In genomic region chr11:10366568-10367331, GRCh38 we compare ENCODE assay signal across 9 cellular contexts.
DNase-seq lines count a peak whose midpoint lies in the region; ATAC-seq and TF ChIP-seq lines count a peak whose summit lies in the region.
"Had no signal": no experiment of that assay in that cellular context is flagged by ENCODE, and none has a peak within 500 bp of the region (broad histone marks: within the 10 kb centered on the region; RNA-seq: fewer than 3 reads in every experiment).

No MANE protein-coding gene starts in this region.

- no peaks in the 10 kb centered on the region for H3K27me3 ChIP-seq in CD4-positive, alpha-beta memory T cell (ENCODE audit: insufficient read depth, low read length)
- H3K27me3 ChIP-seq in neural progenitor cell: no peaks in the 10 kb centered on the region

- H3K4me3 Mint-ChIP-seq in CD4-positive, alpha-beta memory T cell: peak overlapping the region in 5 of 8 donors; percentile 3 to 66 (median 54)
- H3K4me3 Mint-ChIP-seq in neural progenitor cell: no peak overlapping the region
- H3K4me3 Mint-ChIP-seq: activated naive CD8-positive, alpha-beta T cell had no signal

- intact Hi-C loops in CD4-positive, alpha-beta memory T cell (cut with micrococcal nuclease): no loop called here
- intact Hi-C loops in OCI-LY7 (cut with micrococcal nuclease; ENCODE audit: unreplicated experiment): loop anchor here (1.0 kb wide), 1 partner anchor 158 kb away; no protein-coding TSS in a partner anchor

- H3K9ac ChIP-seq in neural progenitor cell: no peak overlapping the region

- POLR2A ChIA-PET in CD4-positive, alpha-beta memory T cell (lab: Charles Lee; ENCODE audit: partially characterized antibody): no interaction called here
- POLR2A ChIA-PET in OCI-LY7 (lab: Charles Lee): interaction anchor here (0.6 kb wide), 2 partner anchors 333 to 387 kb away, joined by 3 read pairs; no protein-coding TSS in a partner anchor

- H3K79me2 ChIP-seq in OCI-LY7 (ENCODE audit: insufficient read depth, low read depth, low read length) (no peaks in the 10 kb centered on the region), neural progenitor cell (ENCODE audit: low read depth) (no peaks in the 10 kb centered on the region)

- H3K4me3 ChIP-seq in CD4-positive, alpha-beta memory T cell (ENCODE audit: low read length in 2 of 2): no peak overlapping the region
- H3K4me3 ChIP-seq in OCI-LY7 (ENCODE audit: low read depth, low read length, poor library complexity, severe bottlenecking) (no peak overlapping the region), neural progenitor cell (no peak overlapping the region)

- peaks cover 9 to 21% of the 10 kb centered on the region in 2 donors for H3K27me3 Mint-ChIP-seq in CD4-positive, alpha-beta memory T cell
- no peaks in the 10 kb centered on the region for H3K27me3 Mint-ChIP-seq in neural progenitor cell (ENCODE audit: insufficient read depth, low read depth)

- H3K4me2 ChIP-seq in OCI-LY7 (ENCODE audit: low read length) (peak overlapping the region; percentile 45), neural progenitor cell (no peak overlapping the region)

- H3F3A ChIP-seq in neural progenitor cell (ENCODE audit: low read depth): no peaks in the 10 kb centered on the region

- BruUV-seq in OCI-LY7 (replicated peaks; lab: Mats Ljungman, UMichigan): no TSS peak

- H4K20me1 ChIP-seq in OCI-LY7 (ENCODE audit: insufficient read depth, low read length) (no peaks in the 10 kb centered on the region), neural progenitor cell (ENCODE audit: low read depth) (no peaks in the 10 kb centered on the region)

- no peaks in the 10 kb centered on the region for H3K36me3 Mint-ChIP-seq in CD4-positive, alpha-beta memory T cell
- peaks cover 3% of the 10 kb centered on the region for H3K36me3 Mint-ChIP-seq in neural progenitor cell
- H3K36me3 Mint-ChIP-seq: activated naive CD8-positive, alpha-beta T cell had no signal

- peak; percentile 35 to 54 (median 44) for DNase-seq in CD4-positive, alpha-beta memory T cell
- DNase-seq in HUDEP-2 (lab: John Stamatoyannopoulos, UW; ENCODE audit: unreplicated experiment in 76 of 76) (peak in 41 of 76 experiments; percentile 4 to 74 (median 25)), OCI-LY7 (ENCODE audit: low spot score) (peak; percentile 83), activated T-cell treated with anti-CD3 and anti-CD28 coated beads for 4 hours (peak; percentile 43), fibroblast of gingiva (ENCODE audit: low read depth) (peak; percentile 92), neural progenitor cell (ENCODE audit: low spot score) (peak; percentile 88), superior temporal gyrus (ENCODE audit: extremely low spot score) (peak; percentile 63)

- ATAC-seq in GM19467 (IDR thresholded peaks at IDR 0.05; ENCODE audit: unreplicated experiment): peak; percentile 89

- no peaks in the 10 kb centered on the region for H3K36me3 ChIP-seq in CD4-positive, alpha-beta memory T cell (ENCODE audit: insufficient read depth, low read length)
- H3K36me3 ChIP-seq in OCI-LY7 (ENCODE audit: insufficient read depth, low read length): no peaks in the 10 kb centered on the region
- H3K36me3 ChIP-seq in neural progenitor cell: no peaks in the 10 kb centered on the region

- peak; percentile 91 for TF ChIP-seq CTCF in OCI-LY7 (conservative IDR thresholded peaks at IDR 0.05; ENCODE audit: low read length)
- TF ChIP-seq CTCF in neural progenitor cell (IDR thresholded peaks at IDR 0.05): peak; percentile 85

- H3K4me1 Mint-ChIP-seq in CD4-positive, alpha-beta memory T cell: peaks cover 3 to 5% (median 4%) of the 10 kb centered on the region in 4 donors
- H3K4me1 Mint-ChIP-seq in neural progenitor cell: peaks cover 7% of the 10 kb centered on the region

- peaks cover 0 to 6% (median under 1%) of the 10 kb centered on the region in 8 donors for H3K9me3 Mint-ChIP-seq in CD4-positive, alpha-beta memory T cell
- peaks cover 19% of the 10 kb centered on the region for H3K9me3 Mint-ChIP-seq in neural progenitor cell

- peak overlapping the region in 1 of 7 donors; percentile 28 for H3K27ac Mint-ChIP-seq in CD4-positive, alpha-beta memory T cell
- H3K27ac Mint-ChIP-seq in neural progenitor cell: no peak overlapping the region
- H3K27ac Mint-ChIP-seq: activated naive CD8-positive, alpha-beta T cell had no signal

- H3K27ac ChIP-seq in CD4-positive, alpha-beta memory T cell (ENCODE audit: low read depth, low read length): no peak overlapping the region
- H3K27ac ChIP-seq in OCI-LY7 (ENCODE audit: low read depth, low read length, poor library complexity, severe bottlenecking): no peak overlapping the region
- H3K27ac ChIP-seq in neural progenitor cell: no peak overlapping the region

- no peaks in the 10 kb centered on the region for H3K9me3 ChIP-seq in CD4-positive, alpha-beta memory T cell (ENCODE audit: control insufficient read depth in 1 of 2, low read length in 2 of 2)
- H3K9me3 ChIP-seq in OCI-LY7 (ENCODE audit: low read length): no peaks in the 10 kb centered on the region
- H3K9me3 ChIP-seq in neural progenitor cell (ENCODE audit: low read depth): no peaks in the 10 kb centered on the region

- no peaks in the 10 kb centered on the region for H3K9me2 ChIP-seq in OCI-LY7 (ENCODE audit: insufficient read depth, low read length)

- peak overlapping the region; percentile 82 for H2AFZ ChIP-seq in OCI-LY7 (ENCODE audit: low read length)
- H2AFZ ChIP-seq in neural progenitor cell (replicated peaks): peak overlapping the region; percentile 87

- CTCF ChIA-PET in CD4-positive, alpha-beta memory T cell (lab: Charles Lee; ENCODE audit: partially characterized antibody): interaction anchor here (0.7 to 2.6 kb wide), 16 partner anchors 10 to 674 kb away, joined by 3 to 9 read pairs (median 3); no protein-coding TSS in a partner anchor
- CTCF ChIA-PET in OCI-LY7 (lab: Charles Lee; ENCODE audit: unreplicated experiment): interaction anchor here (0.5 to 1.2 kb wide), 4 partner anchors 8 to 884 kb away, joined by 3 to 5 read pairs (median 3); no protein-coding TSS in a partner anchor

- peaks cover 4% of the 10 kb centered on the region for H3K4me1 ChIP-seq in CD4-positive, alpha-beta memory T cell (ENCODE audit: insufficient read depth, low read length)
- H3K4me1 ChIP-seq in OCI-LY7 (ENCODE audit: insufficient read depth, low read length, poor library complexity, severe bottlenecking) (peaks cover 9% of the 10 kb centered on the region), neural progenitor cell (no peaks in the 10 kb centered on the region)

Comparison
In these comparisons a context has a peak if more than half of its experiments do, and no peak if none do; other contexts are left out.
1. DNase-seq: peak in every context shown above with its lines; median percentile 92 in fibroblast of gingiva; 88 in neural progenitor cell; 83 in OCI-LY7; 63 in superior temporal gyrus; 44 in CD4-positive, alpha-beta memory T cell; 43 in activated T-cell treated with anti-CD3 and anti-CD28 coated beads for 4 hours; 25 in HUDEP-2.